ENCODE assay signal across 14 cellular contexts in genomic region chr3:101069796-101070195, GRCh38.
DNase-seq lines count a peak whose midpoint lies in the region; ATAC-seq and TF ChIP-seq lines count a peak whose summit lies in the region.
"Had no signal": no experiment of that assay in that cellular context is flagged by ENCODE, and none has a peak within 500 bp of the region (broad histone marks: within the 10 kb centered on the region; RNA-seq: fewer than 3 reads in every experiment).

No MANE protein-coding gene starts in this region.

- no peaks in the 10 kb centered on the region for H3K36me3 Mint-ChIP-seq in MCF 10A (ENCODE audit: insufficient read depth, unreplicated experiment)
- H3K36me3 Mint-ChIP-seq: activated naive CD4-positive, alpha-beta T cell treated with anti-CD3 and anti-CD28 coated beads, Interleukin-2, amount 50 U/mL, for 24 hours; brain had no signal

- H3K4me3 ChIP-seq in breast epithelium: no peak overlapping the region
- no peak overlapping the region for H3K4me3 ChIP-seq in choroid plexus epithelial cell (ENCODE audit: low read depth, low read length)
- no peak overlapping the region for H3K4me3 ChIP-seq in mucosa of descending colon
- H3K4me3 ChIP-seq: left ventricle myocardium inferior, testis had no signal

- DNase-seq in MCF 10A (ENCODE audit: unreplicated experiment) (no peak), breast epithelium (ENCODE audit: low spot score in 2 of 2) (no peak), choroid plexus epithelial cell (ENCODE audit: low read depth) (peak; percentile 13), mucosa of descending colon (no peak), D341Med (ENCODE audit: low spot score) (no peak), NCI-H1436 (lab: John Stamatoyannopoulos, UW) (no peak)
- no peak for DNase-seq in activated CD4-positive, alpha-beta T cell treated with anti-CD3 and anti-CD28 coated beads, Interleukin-2, amount 50 U/mL, for 48 hours
- DNase-seq in stimulated activated CD8-positive, alpha-beta memory T cell treated with anti-CD3 and anti-CD28 coated beads, Interleukin-4, amount 100 ng/mL, for 48 hours: no peak

- H3K4me1 ChIP-seq in breast epithelium (peaks cover 0 to 6% of the 10 kb centered on the region in 2 donors), mucosa of descending colon (ENCODE audit: low read depth) (peaks cover 24% of the 10 kb centered on the region)
- H3K4me1 ChIP-seq: testis had no signal

- TF ChIP-seq CTCF in MCF 10A (IDR thresholded peaks at IDR 0.05; ENCODE audit: unreplicated experiment) (no peak), breast epithelium (IDR thresholded peaks at IDR 0.05) (no peak), choroid plexus epithelial cell (conservative IDR thresholded peaks at IDR 0.05; ENCODE audit: low read depth, low read length) (no peak), mucosa of descending colon (IDR thresholded peaks at IDR 0.05) (no peak)

- H3K36me3 ChIP-seq in breast epithelium: no peaks in the 10 kb centered on the region
- no peaks in the 10 kb centered on the region for H3K36me3 ChIP-seq in mucosa of descending colon (ENCODE audit: low read depth)
- H3K36me3 ChIP-seq: left ventricle myocardium inferior had no signal

- H3K4me1 Mint-ChIP-seq in MCF 10A (ENCODE audit: insufficient read depth, unreplicated experiment): peaks cover 32% of the 10 kb centered on the region
- H3K4me1 Mint-ChIP-seq: activated naive CD4-positive, alpha-beta T cell treated with anti-CD3 and anti-CD28 coated beads, Interleukin-2, amount 50 U/mL, for 24 hours; brain had no signal

- POLR2A ChIA-PET in MCF 10A (lab: Yijun Ruan, JAX): interaction anchor here (0.6 to 1.2 kb wide), 3 partner anchors 18 to 504 kb away, joined by 3 to 4 read pairs (median 3); no protein-coding TSS in a partner anchor

- no peaks in the 10 kb centered on the region for H3K27me3 ChIP-seq in breast epithelium
- H3K27me3 ChIP-seq: testis had no signal

- BruUV-seq in MCF 10A (replicated peaks; lab: Mats Ljungman, UMichigan): no TSS peak

- no peak overlapping the region for H3K27ac ChIP-seq in breast epithelium
- H3K27ac ChIP-seq: C4-2B, left ventricle myocardium inferior had no signal

- H3K27me3 Mint-ChIP-seq in MCF 10A (ENCODE audit: insufficient read depth, unreplicated experiment): no peaks in the 10 kb centered on the region

- H3K9me3 Mint-ChIP-seq in MCF 10A (ENCODE audit: unreplicated experiment): peaks cover 8% of the 10 kb centered on the region

- no peaks in the 10 kb centered on the region for H3K9me3 ChIP-seq in breast epithelium
- H3K9me3 ChIP-seq in mucosa of descending colon: no peaks in the 10 kb centered on the region
- H3K9me3 ChIP-seq: testis had no signal

- H3K27ac Mint-ChIP-seq in MCF 10A (ENCODE audit: low read depth, unreplicated experiment): peak overlapping the region; percentile 73
- H3K27ac Mint-ChIP-seq: activated naive CD4-positive, alpha-beta T cell treated with anti-CD3 and anti-CD28 coated beads, Interleukin-2, amount 50 U/mL, for 24 hours; brain; T-helper 17 cell had no signal

- no peak overlapping the region for H3K4me3 Mint-ChIP-seq in MCF 10A (ENCODE audit: unreplicated experiment)
- H3K4me3 Mint-ChIP-seq: activated naive CD4-positive, alpha-beta T cell treated with anti-CD3 and anti-CD28 coated beads, Interleukin-2, amount 50 U/mL, for 24 hours; brain; T-helper 17 cell had no signal

- ATAC-seq in mucosa of descending colon: peak; percentile 30

- intact Hi-C loops in MCF 10A (cut with micrococcal nuclease): no loop called here
- intact Hi-C loops in breast epithelium (cut with DNase I; ENCODE audit: low total_unique reads): no loop called here
- intact Hi-C loops in mucosa of descending colon (cut with DNase I, micrococcal nuclease): no loop called here

- TF ChIP-seq POLR2A in breast epithelium (IDR thresholded peaks at IDR 0.05): no peak

- CTCF ChIA-PET in MCF 10A (lab: Yijun Ruan, JAX): interaction anchor here (0.7 to 1.6 kb wide), 6 partner anchors 28 to 376 kb away, joined by 3 to 15 read pairs (median 3); no protein-coding TSS in a partner anchor
